ENCODE assay signal across 1 cellular context in genomic region chr7:100544386-100544785, GRCh38.
A peak's percentile ranks its signal among the peaks of the same experiment; 100 is the strongest.
TF ChIP-seq lines count a peak whose summit lies in the region.

No MANE protein-coding gene starts in this region.

TF ChIP-seq in HepG2, 621 proteins besides CTCF, POLR2A, EP300 and RAD21 (continued from another document and continues in another):
- no peak for TF ChIP-seq GRHL1 (CRISPR knock-in tag; conservative IDR thresholded peaks at IDR 0.05)
- peak; percentile 36 for TF ChIP-seq RXRB (CRISPR knock-in tag; IDR thresholded peaks at IDR 0.05; ENCODE audit: borderline replicate concordance)
- no peak for TF ChIP-seq ZNF670 (CRISPR knock-in tag; IDR thresholded peaks at IDR 0.05; ENCODE audit: borderline replicate concordance)
- peak; percentile 60; the same call in 1 of the 2 replicates for TF ChIP-seq SIX4 (CRISPR knock-in tag; IDR thresholded peaks at IDR 0.05)
- no peak for TF ChIP-seq ZBTB20 (CRISPR knock-in tag; IDR thresholded peaks at IDR 0.05; ENCODE audit: borderline replicate concordance, low read depth)
- TF ChIP-seq, protein P1, sequence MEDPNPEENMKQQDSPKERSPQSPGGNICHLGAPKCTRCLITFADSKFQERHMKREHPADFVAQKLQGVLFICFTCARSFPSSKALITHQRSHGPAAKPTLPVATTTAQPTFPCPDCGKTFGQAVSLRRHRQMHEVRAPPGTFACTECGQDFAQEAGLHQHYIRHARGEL (CRISPR knock-in tag; IDR thresholded peaks at IDR 0.05) = no peak
- TF ChIP-seq ARID5B (CRISPR knock-in tag; IDR thresholded peaks at IDR 0.05) = peak; percentile 42; the same call in 1 of the 2 replicates
- TF ChIP-seq PITX1 (CRISPR knock-in tag; IDR thresholded peaks at IDR 0.05) = peak; percentile 37; the same call in 1 of the 2 replicates
- TF ChIP-seq, protein P2, sequence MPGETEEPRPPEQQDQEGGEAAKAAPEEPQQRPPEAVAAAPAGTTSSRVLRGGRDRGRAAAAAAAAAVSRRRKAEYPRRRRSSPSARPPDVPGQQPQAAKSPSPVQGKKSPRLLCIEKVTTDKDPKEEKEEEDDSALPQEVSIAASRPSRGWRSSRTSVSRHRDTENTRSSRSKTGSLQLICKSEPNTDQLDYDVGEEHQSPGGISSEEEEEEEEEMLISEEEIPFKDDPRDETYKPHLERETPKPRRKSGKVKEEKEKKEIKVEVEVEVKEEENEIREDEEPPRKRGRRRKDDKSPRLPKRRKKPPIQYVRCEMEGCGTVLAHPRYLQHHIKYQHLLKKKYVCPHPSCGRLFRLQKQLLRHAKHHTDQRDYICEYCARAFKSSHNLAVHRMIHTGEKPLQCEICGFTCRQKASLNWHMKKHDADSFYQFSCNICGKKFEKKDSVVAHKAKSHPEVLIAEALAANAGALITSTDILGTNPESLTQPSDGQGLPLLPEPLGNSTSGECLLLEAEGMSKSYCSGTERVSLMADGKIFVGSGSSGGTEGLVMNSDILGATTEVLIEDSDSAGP (CRISPR knock-in tag; IDR thresholded peaks at IDR 0.05; ENCODE audit: borderline replicate concordance) = no peak
- TF ChIP-seq, protein P3, sequence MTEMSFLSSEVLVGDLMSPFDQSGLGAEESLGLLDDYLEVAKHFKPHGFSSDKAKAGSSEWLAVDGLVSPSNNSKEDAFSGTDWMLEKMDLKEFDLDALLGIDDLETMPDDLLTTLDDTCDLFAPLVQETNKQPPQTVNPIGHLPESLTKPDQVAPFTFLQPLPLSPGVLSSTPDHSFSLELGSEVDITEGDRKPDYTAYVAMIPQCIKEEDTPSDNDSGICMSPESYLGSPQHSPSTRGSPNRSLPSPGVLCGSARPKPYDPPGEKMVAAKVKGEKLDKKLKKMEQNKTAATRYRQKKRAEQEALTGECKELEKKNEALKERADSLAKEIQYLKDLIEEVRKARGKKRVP (CRISPR knock-in tag; IDR thresholded peaks at IDR 0.05) = no peak
- TF ChIP-seq RBM39 (IDR thresholded peaks at IDR 0.05; ENCODE audit: low read depth, low read length, poor library complexity, severe bottlenecking) = no peak
- peak; percentile 58; the same call in 1 of the 2 replicates for TF ChIP-seq FOXO1 (CRISPR knock-in tag; IDR thresholded peaks at IDR 0.05)
- TF ChIP-seq CHD2 (IDR thresholded peaks at IDR 0.05; ENCODE audit: low read depth, low read length) = no peak
- TF ChIP-seq, protein P4, sequence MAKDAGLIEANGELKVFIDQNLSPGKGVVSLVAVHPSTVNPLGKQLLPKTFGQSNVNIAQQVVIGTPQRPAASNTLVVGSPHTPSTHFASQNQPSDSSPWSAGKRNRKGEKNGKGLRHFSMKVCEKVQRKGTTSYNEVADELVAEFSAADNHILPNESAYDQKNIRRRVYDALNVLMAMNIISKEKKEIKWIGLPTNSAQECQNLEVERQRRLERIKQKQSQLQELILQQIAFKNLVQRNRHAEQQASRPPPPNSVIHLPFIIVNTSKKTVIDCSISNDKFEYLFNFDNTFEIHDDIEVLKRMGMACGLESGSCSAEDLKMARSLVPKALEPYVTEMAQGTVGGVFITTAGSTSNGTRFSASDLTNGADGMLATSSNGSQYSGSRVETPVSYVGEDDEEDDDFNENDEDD (CRISPR knock-in tag; IDR thresholded peaks at IDR 0.05; ENCODE audit: borderline replicate concordance) = no peak
- TF ChIP-seq CHCHD3 (CRISPR knock-in tag; IDR thresholded peaks at IDR 0.05) = no peak
- no peak for TF ChIP-seq ZBTB3 (CRISPR knock-in tag; IDR thresholded peaks at IDR 0.05; ENCODE audit: borderline replicate concordance, low read depth)
- no peak for TF ChIP-seq MBNL3 (CRISPR knock-in tag; conservative IDR thresholded peaks at IDR 0.05)
- TF ChIP-seq ATF7 (IDR thresholded peaks at IDR 0.05) = no peak
- TF ChIP-seq ATF7 (CRISPR knock-in tag; IDR thresholded peaks at IDR 0.05) = no peak
- TF ChIP-seq MTF2 (CRISPR knock-in tag; IDR thresholded peaks at IDR 0.05; ENCODE audit: borderline replicate concordance) = no peak
- TF ChIP-seq ZNF224 (CRISPR knock-in tag; IDR thresholded peaks at IDR 0.05) = no peak
- TF ChIP-seq, protein P5, sequence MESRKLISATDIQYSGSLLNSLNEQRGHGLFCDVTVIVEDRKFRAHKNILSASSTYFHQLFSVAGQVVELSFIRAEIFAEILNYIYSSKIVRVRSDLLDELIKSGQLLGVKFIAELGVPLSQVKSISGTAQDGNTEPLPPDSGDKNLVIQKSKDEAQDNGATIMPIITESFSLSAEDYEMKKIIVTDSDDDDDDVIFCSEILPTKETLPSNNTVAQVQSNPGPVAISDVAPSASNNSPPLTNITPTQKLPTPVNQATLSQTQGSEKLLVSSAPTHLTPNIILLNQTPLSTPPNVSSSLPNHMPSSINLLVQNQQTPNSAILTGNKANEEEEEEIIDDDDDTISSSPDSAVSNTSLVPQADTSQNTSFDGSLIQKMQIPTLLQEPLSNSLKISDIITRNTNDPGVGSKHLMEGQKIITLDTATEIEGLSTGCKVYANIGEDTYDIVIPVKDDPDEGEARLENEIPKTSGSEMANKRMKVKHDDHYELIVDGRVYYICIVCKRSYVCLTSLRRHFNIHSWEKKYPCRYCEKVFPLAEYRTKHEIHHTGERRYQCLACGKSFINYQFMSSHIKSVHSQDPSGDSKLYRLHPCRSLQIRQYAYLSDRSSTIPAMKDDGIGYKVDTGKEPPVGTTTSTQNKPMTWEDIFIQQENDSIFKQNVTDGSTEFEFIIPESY (CRISPR knock-in tag; IDR thresholded peaks at IDR 0.05) = no peak
- TF ChIP-seq ZNF7 (CRISPR knock-in tag; IDR thresholded peaks at IDR 0.05) = no peak
- TF ChIP-seq ZMYM2 (CRISPR knock-in tag; IDR thresholded peaks at IDR 0.05) = no peak
- no peak for TF ChIP-seq SRSF1 (optimal IDR thresholded peaks at IDR 0.05; ENCODE audit: low read depth, low read length)
- TF ChIP-seq PHB2 (IDR thresholded peaks at IDR 0.05; ENCODE audit: partially characterized antibody) = no peak
- no peak for TF ChIP-seq KLF16 (CRISPR knock-in tag; IDR thresholded peaks at IDR 0.05)
- TF ChIP-seq SMC3 (IDR thresholded peaks at IDR 0.05; ENCODE audit: low read length) = no peak
- TF ChIP-seq ZNF570 (CRISPR knock-in tag; IDR thresholded peaks at IDR 0.05; ENCODE audit: borderline replicate concordance) = no peak
- no peak for TF ChIP-seq ZBTB1 (CRISPR knock-in tag; IDR thresholded peaks at IDR 0.05; ENCODE audit: borderline replicate concordance)
- 0 out of 2 replicates have a peak, but pooled peaks have one; percentile 17 for TF ChIP-seq KDM1A (CRISPR knock-in tag; IDR thresholded peaks at IDR 0.05)
- TF ChIP-seq NFE2L2 (IDR thresholded peaks at IDR 0.05; ENCODE audit: low read length) = no peak
- TF ChIP-seq ZNF383 (CRISPR knock-in tag; IDR thresholded peaks at IDR 0.05; ENCODE audit: borderline replicate concordance) = no peak
- no peak for TF ChIP-seq ONECUT2 (CRISPR knock-in tag; IDR thresholded peaks at IDR 0.05)
- TF ChIP-seq ZNF407 (CRISPR knock-in tag; IDR thresholded peaks at IDR 0.05; ENCODE audit: not compliant biosample characterization) = no peak
- TF ChIP-seq KLF12 (CRISPR knock-in tag; IDR thresholded peaks at IDR 0.05; ENCODE audit: borderline replicate concordance) = no peak
- TF ChIP-seq, protein P6, sequence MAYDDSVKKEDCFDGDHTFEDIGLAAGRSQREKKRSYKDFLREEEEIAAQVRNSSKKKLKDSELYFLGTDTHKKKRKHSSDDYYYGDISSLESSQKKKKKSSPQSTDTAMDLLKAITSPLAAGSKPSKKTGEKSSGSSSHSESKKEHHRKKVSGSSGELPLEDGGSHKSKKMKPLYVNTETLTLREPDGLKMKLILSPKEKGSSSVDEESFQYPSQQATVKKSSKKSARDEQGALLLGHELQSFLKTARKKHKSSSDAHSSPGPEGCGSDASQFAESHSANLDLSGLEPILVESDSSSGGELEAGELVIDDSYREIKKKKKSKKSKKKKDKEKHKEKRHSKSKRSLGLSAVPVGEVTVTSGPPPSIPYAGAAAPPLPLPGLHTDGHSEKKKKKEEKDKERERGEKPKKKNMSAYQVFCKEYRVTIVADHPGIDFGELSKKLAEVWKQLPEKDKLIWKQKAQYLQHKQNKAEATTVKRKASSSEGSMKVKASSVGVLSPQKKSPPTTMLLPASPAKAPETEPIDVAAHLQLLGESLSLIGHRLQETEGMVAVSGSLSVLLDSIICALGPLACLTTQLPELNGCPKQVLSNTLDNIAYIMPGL (CRISPR knock-in tag; IDR thresholded peaks at IDR 0.05; ENCODE audit: borderline replicate concordance in 1 of 2, low read depth in 1 of 2) = no peak; a peak in 1 of 4 replicates
- TF ChIP-seq ZNF256 (CRISPR knock-in tag; conservative IDR thresholded peaks at IDR 0.05) = no peak
- TF ChIP-seq YEATS2 (CRISPR knock-in tag; IDR thresholded peaks at IDR 0.05; ENCODE audit: borderline replicate concordance) = no peak
- TF ChIP-seq TARDBP (CRISPR knock-in tag; IDR thresholded peaks at IDR 0.05) = peak; percentile 55; the same call in 1 of the 2 replicates
